17 cellular contexts compared by ENCODE assay signal in the genomic region with DNA sequence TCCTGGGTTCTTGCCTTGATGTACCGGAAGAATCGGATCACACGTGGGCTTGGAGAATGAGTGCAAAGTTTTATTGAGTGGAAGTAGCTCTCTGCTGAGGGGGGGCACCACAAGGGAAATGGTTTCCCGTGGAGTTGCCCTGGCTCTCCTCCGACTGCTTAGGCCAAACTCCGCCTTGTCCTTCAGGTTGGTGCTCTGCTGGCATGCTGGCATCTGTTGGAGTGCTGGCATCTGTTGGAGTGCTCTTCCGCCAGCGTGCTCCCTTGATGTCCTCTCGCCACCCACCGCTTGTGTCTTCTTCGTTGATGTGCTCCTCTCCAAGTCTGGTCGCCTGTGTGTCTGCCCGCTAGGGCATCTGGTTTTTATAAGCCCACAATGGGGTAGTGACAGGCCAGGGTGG.
DNase-seq lines count a peak whose midpoint lies in the region; ATAC-seq, FAIRE-seq and TF ChIP-seq lines count a peak whose summit lies in the region.
"Had no signal": no experiment of that assay in that cellular context is flagged by ENCODE, and none has a peak within 500 bp of the region (broad histone marks: within the 10 kb centered on the region; RNA-seq: fewer than 3 reads in every experiment).

No MANE protein-coding gene starts in this region.

- H3K4me2 ChIP-seq in GM23338 = no peak overlapping the region
- peak overlapping the region; percentile 60; the same call in 1 of the 2 replicates for H3K4me2 ChIP-seq in PC-3 (ENCODE audit: low read length)
- H3K4me2 ChIP-seq in H1 (ENCODE audit: insufficient read depth in 1 of 2, low read depth in 2 of 2, low read length in 2 of 2) = no peak overlapping the region

- CTCF ChIA-PET in PC-3 (lab: Charles Lee) (no interaction called here), H1 (lab: Charles Lee; ENCODE audit: partially characterized antibody) (interaction anchor here (1.1 to 1.5 kb wide), 2 partner anchors 16 to 763 kb away, joined by 3 read pairs; no protein-coding TSS in a partner anchor)

- no peak overlapping the region for H3K23ac ChIP-seq in H1 (ENCODE audit: insufficient read length)

- H2BK15ac ChIP-seq in H1 (ENCODE audit: low read length) = no peak overlapping the region

- no peak overlapping the region for H2AK5ac ChIP-seq in H1 (ENCODE audit: low read depth, low read length)

- no peaks in the 10 kb centered on the region for H4K20me1 ChIP-seq in GM23338 (replicated peaks; ENCODE audit: insufficient read depth)
- H4K20me1 ChIP-seq in PC-3 (ENCODE audit: low read length) = no peaks in the 10 kb centered on the region
- H4K20me1 ChIP-seq in H1 (replicated peaks in 1 of 2; ENCODE audit: control insufficient read depth in 1 of 2, insufficient read depth in 2 of 2, low read length in 2 of 2) = no peaks in the 10 kb centered on the region

- no peak overlapping the region for H3K4me3 Mint-ChIP-seq in GM23338
- no peak overlapping the region for H3K4me3 Mint-ChIP-seq in stimulated activated memory B cell treated with anti-CD40 and anti-IgM and Interleukin-4, amounts not matched to agents 10 μg/mL and 1 μg/mL and 100 μg/mL, for 72 hours
- H3K4me3 Mint-ChIP-seq: B cell; CD4-positive, alpha-beta T cell; H9 had no signal

- H3F3A ChIP-seq in GM23338 (replicated peaks; ENCODE audit: low read depth) (no peaks in the 10 kb centered on the region), PC-3 (ENCODE audit: low read length, unreplicated experiment) (no peaks in the 10 kb centered on the region)

- FAIRE-seq in H1 (lab: Jason Lieb, UNC) = no peak
- FAIRE-seq: A204.1, G401.6, GM12891, HTR-8/SVneo had no signal

- H3K14ac ChIP-seq in H1 (ENCODE audit: insufficient read length) = no peak overlapping the region

- no peak overlapping the region for H2BK12ac ChIP-seq in H1 (ENCODE audit: low read depth, low read length)

- no peaks in the 10 kb centered on the region for H3K9me2 ChIP-seq in GM23338 (ENCODE audit: insufficient read depth)
- no peaks in the 10 kb centered on the region for H3K9me2 ChIP-seq in PC-3 (replicated peaks; ENCODE audit: low read length)

- H4K91ac ChIP-seq in H1 (replicated peaks; ENCODE audit: insufficient read length, low read length) = no peak overlapping the region

- TF ChIP-seq EP300 in H1 (IDR thresholded peaks at IDR 0.05; ENCODE audit: borderline replicate concordance in 1 of 2, low read depth in 2 of 2, low read length in 2 of 2) = no peak

- H3K9me3 ChIP-seq in PC-3 (ENCODE audit: low read length) (no peaks in the 10 kb centered on the region), H1 (ENCODE audit: insufficient read depth in 2 of 2, low read depth in 1 of 2, low read length in 1 of 2) (no peaks in the 10 kb centered on the region)

- DNase-seq in GM23338 (ENCODE audit: low spot score) = no peak
- DNase-seq in PC-3 = no peak
- DNase-seq in H1 (ENCODE audit: low read depth in 1 of 2, low spot score in 2 of 2) = no peak
- DNase-seq in NCI-H1417 (lab: John Stamatoyannopoulos, UW) = no peak
- no peak for DNase-seq in activated CD4-positive, alpha-beta T cell treated with anti-CD3 and anti-CD28 coated beads for 1 hour
- no peak for DNase-seq in NCI-H128 (lab: John Stamatoyannopoulos, UW; ENCODE audit: unreplicated experiment)
- DNase-seq: C1 segment of cervical spinal cord; CD4-positive, alpha-beta T cell; DMS79 treated with DMSO at 0.1 percent for 48 hours; GM23248; H9 had no signal

- peaks cover 11% of the 10 kb centered on the region for H3K4me1 Mint-ChIP-seq in GM23338
- H3K4me1 Mint-ChIP-seq in stimulated activated memory B cell treated with anti-CD40 and anti-IgM and Interleukin-4, amounts not matched to agents 10 μg/mL and 1 μg/mL and 100 μg/mL, for 72 hours = no peaks in the 10 kb centered on the region
- H3K4me1 Mint-ChIP-seq: B cell had no signal

- no peaks in the 10 kb centered on the region for H3K23me2 ChIP-seq in H1 (ENCODE audit: low read depth, low read length)

- H3K36me3 ChIP-seq in GM23338 (ENCODE audit: insufficient read depth) = no peaks in the 10 kb centered on the region
- no peaks in the 10 kb centered on the region for H3K36me3 ChIP-seq in PC-3 (ENCODE audit: low read depth, low read length)
- H3K36me3 ChIP-seq in H1 (ENCODE audit: control insufficient read depth in 2 of 4, insufficient read depth in 4 of 4, low read length in 3 of 4) = no peaks in the 10 kb centered on the region

- H3K4me1 ChIP-seq in GM23338 (ENCODE audit: insufficient read depth) (no peaks in the 10 kb centered on the region), PC-3 (ENCODE audit: insufficient read depth, low read length) (no peaks in the 10 kb centered on the region), H1 (replicated peaks in 1 of 4; ENCODE audit: control insufficient read depth in 3 of 4, insufficient read depth in 4 of 4, low read length in 3 of 4) (no peaks in the 10 kb centered on the region)

- H3K79me1 ChIP-seq in H1 (ENCODE audit: low read depth, low read length) = no peaks in the 10 kb centered on the region

- ATAC-seq in GM23338 (no peak), PC-3 (no peak)
- ATAC-seq in stimulated activated memory B cell treated with anti-CD40 and anti-IgM and Interleukin-4, amounts not matched to agents 10 μg/mL and 1 μg/mL and 100 μg/mL, for 72 hours = peak; percentile 20

- TF ChIP-seq POLR2A in H1 (IDR thresholded peaks at IDR 0.05; ENCODE audit: control extremely low read depth in 1 of 2, low read depth in 2 of 2, low read length in 2 of 2) = no peak

- no peak overlapping the region for H3K56ac ChIP-seq in H1 (replicated peaks; ENCODE audit: insufficient read length, low read depth, low read length)

- H2BK20ac ChIP-seq in H1 (ENCODE audit: low read length) = peak overlapping the region; percentile 53; the same call in 1 of the 2 replicates

- H3K4me3 ChIP-seq in GM23338 (no peak overlapping the region), PC-3 (ENCODE audit: low read length) (0 out of 2 replicates have a peak overlapping the region, but pooled peaks have one; percentile 37), H1 (ENCODE audit: extremely low read depth in 1 of 4, insufficient read depth in 2 of 4, low read depth in 3 of 4, low read length in 4 of 4) (no peak overlapping the region)
- H3K4me3 ChIP-seq: GM23248 had no signal

- no peak for TF ChIP-seq CTCF in GM23338 (conservative IDR thresholded peaks at IDR 0.05; ENCODE audit: low read depth in 2 of 2)
- no peak for TF ChIP-seq CTCF in PC-3 (conservative IDR thresholded peaks at IDR 0.05; ENCODE audit: low read depth, low read length)
- TF ChIP-seq CTCF in H1 (IDR thresholded peaks at IDR 0.05; ENCODE audit: control extremely low read depth in 1 of 3, insufficient read depth in 1 of 3, low read depth in 1 of 3, low read length in 3 of 3) = no peak

- H4K5ac ChIP-seq in H1 (ENCODE audit: insufficient read length, low read depth, low read length) = no peak overlapping the region

- H3K27me3 Mint-ChIP-seq in GM23338 (ENCODE audit: insufficient read depth, low read depth, poor library complexity) = peaks cover 2% of the 10 kb centered on the region
- H3K27me3 Mint-ChIP-seq in stimulated activated memory B cell treated with anti-CD40 and anti-IgM and Interleukin-4, amounts not matched to agents 10 μg/mL and 1 μg/mL and 100 μg/mL, for 72 hours = no peaks in the 10 kb centered on the region
- H3K27me3 Mint-ChIP-seq: B cell had no signal

- H3K9me3 Mint-ChIP-seq in GM23338 = no peaks in the 10 kb centered on the region
- H3K9me3 Mint-ChIP-seq in stimulated activated memory B cell treated with anti-CD40 and anti-IgM and Interleukin-4, amounts not matched to agents 10 μg/mL and 1 μg/mL and 100 μg/mL, for 72 hours = no peaks in the 10 kb centered on the region
- H3K9me3 Mint-ChIP-seq: CD4-positive, alpha-beta T cell; H9 had no signal

- intact Hi-C loops in PC-3 (cut with micrococcal nuclease) = no loop called here

- no peak overlapping the region for H2BK120ac ChIP-seq in H1 (replicated peaks; ENCODE audit: low read depth, low read length)

- WGBS in H1 (ENCODE audit: extremely low coverage in 1 of 2, insufficient coverage in 1 of 2, insufficient read length in 1 of 2, insufficient replicate concordance in 2 of 2, low coverage in 1 of 2, low lambda C conversion rate in 2 of 2, missing lambda C conversion rate in 1 of 2), 2 experiments = 85% methylated on average over 13 of the region's 13 CpGs; no CpG with 5 or more reads in 1 of the 2 experiments

- H3K36me3 Mint-ChIP-seq in GM23338 (ENCODE audit: low read depth) = no peaks in the 10 kb centered on the region
- no peaks in the 10 kb centered on the region for H3K36me3 Mint-ChIP-seq in stimulated activated memory B cell treated with anti-CD40 and anti-IgM and Interleukin-4, amounts not matched to agents 10 μg/mL and 1 μg/mL and 100 μg/mL, for 72 hours

- no peak overlapping the region for H2BK5ac ChIP-seq in H1 (ENCODE audit: low read depth, low read length)

- no peak overlapping the region for H3K4ac ChIP-seq in H1 (replicated peaks; ENCODE audit: insufficient read length, low read depth, low read length)

- no TSS peak for BruUV-seq in PC-3 (replicated peaks; lab: Mats Ljungman, UMichigan)

- no peak overlapping the region for H4K8ac ChIP-seq in H1 (ENCODE audit: extremely low read depth, insufficient read depth, low read length)

- no peak overlapping the region for H3K27ac ChIP-seq in GM23338 (ENCODE audit: low read depth)
- H3K27ac ChIP-seq in PC-3 (ENCODE audit: low read length) = no peak overlapping the region
- H3K27ac ChIP-seq in H1 (ENCODE audit: low read depth, low read length) = no peak overlapping the region
- H3K27ac ChIP-seq: GM23248 had no signal

- no peak overlapping the region for H3K18ac ChIP-seq in H1 (ENCODE audit: extremely low read depth, low read length)

- H3K9ac ChIP-seq in PC-3 (ENCODE audit: low read length) = no peak overlapping the region
- no peak overlapping the region for H3K9ac ChIP-seq in H1 (replicated peaks in 1 of 4; ENCODE audit: extremely low read depth in 1 of 4, low read depth in 3 of 4, low read length in 3 of 4)
- H3K9ac ChIP-seq: GM23248 had no signal

- no peak for TF ChIP-seq RAD21 in H1 (IDR thresholded peaks at IDR 0.05 in 1 of 2, conservative IDR thresholded peaks at IDR 0.05 in 1 of 2; ENCODE audit: low read depth in 2 of 2, low read length in 2 of 2)

- POLR2A ChIA-PET in PC-3 (lab: Charles Lee; ENCODE audit: unreplicated experiment) = no interaction called here
- POLR2A ChIA-PET in H1 (lab: Charles Lee; ENCODE audit: partially characterized antibody) = interaction anchor here (0.6 kb wide), 1 partner anchor 787 kb away, joined by 3 read pairs; no protein-coding TSS in a partner anchor

- H3K27ac Mint-ChIP-seq in GM23338 = no peak overlapping the region
- no peak overlapping the region for H3K27ac Mint-ChIP-seq in stimulated activated memory B cell treated with anti-CD40 and anti-IgM and Interleukin-4, amounts not matched to agents 10 μg/mL and 1 μg/mL and 100 μg/mL, for 72 hours
- H3K27ac Mint-ChIP-seq: B cell; CD4-positive, alpha-beta T cell had no signal

- H3K79me2 ChIP-seq in GM23338 (replicated peaks; ENCODE audit: insufficient read depth) (no peaks in the 10 kb centered on the region), PC-3 (ENCODE audit: low read length) (no peaks in the 10 kb centered on the region), H1 (ENCODE audit: control insufficient read depth in 1 of 2, insufficient read depth in 2 of 2, low read length in 2 of 2) (no peaks in the 10 kb centered on the region)

- peak overlapping the region; percentile 72; the same call in 1 of the 2 replicates for H2AFZ ChIP-seq in GM23338
- 0 out of 2 replicates have a peak overlapping the region, but pooled peaks have one; percentile 18 for H2AFZ ChIP-seq in PC-3 (ENCODE audit: low read length)
- 0 out of 2 replicates have a peak overlapping the region, but pooled peaks have one; percentile 31 for H2AFZ ChIP-seq in H1 (ENCODE audit: low read length)
- H2AFZ ChIP-seq: GM23248 had no signal

- H3K27me3 ChIP-seq in GM23338 (ENCODE audit: insufficient read depth) (no peaks in the 10 kb centered on the region), PC-3 (ENCODE audit: low read length) (no peaks in the 10 kb centered on the region), H1 (replicated peaks in 1 of 4; ENCODE audit: control insufficient read depth in 3 of 4, extremely low read depth in 1 of 4, insufficient read depth in 3 of 4, low read length in 3 of 4) (no peaks in the 10 kb centered on the region)

Comparison
In these comparisons a context has a peak if more than half of its experiments do, and no peak if none do; other contexts are left out.
1. H2AFZ ChIP-seq: peak in every context shown above with its lines; median percentile 72 in GM23338; 31 in H1; 18 in PC-3.